In the genomic region with DNA sequence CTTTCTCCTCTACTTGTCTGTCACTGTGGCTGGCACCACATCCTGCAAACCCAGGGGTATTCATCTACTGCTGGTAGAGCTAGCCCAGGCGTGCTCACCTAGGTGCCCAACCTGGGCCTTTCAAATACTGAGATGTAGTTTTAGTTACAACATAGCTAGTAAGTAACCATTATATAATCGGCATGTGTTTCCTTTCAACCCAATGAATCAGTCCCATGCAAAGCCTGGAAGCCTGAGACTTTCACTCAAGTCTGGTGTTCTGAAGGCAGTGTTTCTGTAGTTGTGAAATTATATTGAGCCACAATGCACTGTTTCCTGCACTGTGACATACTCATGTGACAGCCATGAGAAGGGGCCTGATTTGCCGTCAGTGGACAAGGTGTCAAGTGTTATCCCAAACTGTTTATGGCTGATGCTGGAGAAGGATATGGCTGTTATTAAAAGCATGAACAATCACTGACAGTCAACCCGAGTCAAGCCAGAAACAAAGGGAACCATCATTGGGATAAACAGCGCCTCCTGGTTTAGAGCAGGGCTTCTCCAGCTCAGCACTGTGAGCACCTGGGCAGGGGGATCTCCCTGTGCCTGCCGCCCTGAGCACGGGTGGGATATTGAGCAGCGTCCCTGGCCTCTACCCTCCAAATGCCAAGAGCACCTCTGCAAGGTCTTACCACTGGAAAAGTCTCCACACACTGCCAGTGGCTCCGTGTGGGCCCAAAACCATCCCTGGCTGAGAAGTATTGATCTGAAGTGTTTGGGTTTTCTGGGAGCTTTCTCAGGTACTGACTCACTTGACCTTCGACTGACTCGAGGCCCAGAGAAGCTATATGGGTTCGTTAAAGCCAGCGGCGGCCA, we compare ENCODE assay signal across 8 cellular contexts. TPM values are rescaled to one million over a fixed set of nuclear protein-coding genes. Genes with fewer than 3 reads are reported as not detected.
DNase-seq lines count a peak whose midpoint lies in the region; ATAC-seq and TF ChIP-seq lines count a peak whose summit lies in the region.

No MANE protein-coding gene starts in this region.

- DNase-seq in COR-L47 (lab: John Stamatoyannopoulos, UW) (peak; percentile 33), HFF-Myc (ENCODE audit: extremely low read depth, low read depth) (no peak), activated B cell treated with CpG ODN at 0.5 μM for 24 hours (no peak), foreskin fibroblast (peak; percentile 50 to 67), inferior parietal cortex (ENCODE audit: extremely low spot score) (no peak), NCI-H1436 (lab: John Stamatoyannopoulos, UW) (no peak)

- intact Hi-C loops in activated B cell treated with CpG ODN at 0.5 μM for 24 hours (cut with micrococcal nuclease), result loop anchor here (5.0 kb wide), 1 partner anchor 246 kb away; the partner anchor contains the start of gene RPS21

- H3K4me3 ChIP-seq in HFF-Myc (replicated peaks; ENCODE audit: low read depth, low read length), result peak overlapping the region; percentile 77
- peak overlapping the region; percentile 59 to 64 for H3K4me3 ChIP-seq in foreskin fibroblast (ENCODE audit: low read depth in 1 of 2, low read length in 2 of 2)
- peak overlapping the region; percentile 71 for H3K4me3 ChIP-seq in rectal smooth muscle tissue (ENCODE audit: low read length)

- no peaks in the 10 kb centered on the region for H3K27me3 Mint-ChIP-seq in activated B cell treated with CpG ODN at 0.5 μM for 24 hours

- H3K4me1 Mint-ChIP-seq in activated B cell treated with CpG ODN at 0.5 μM for 24 hours, result peaks cover 43% of the 10 kb centered on the region

- peak overlapping the region; percentile 89 for H3K4me3 Mint-ChIP-seq in activated B cell treated with CpG ODN at 0.5 μM for 24 hours

- no peaks in the 10 kb centered on the region for H3K9me3 Mint-ChIP-seq in activated B cell treated with CpG ODN at 0.5 μM for 24 hours

- peaks cover 27% of the 10 kb centered on the region for H3K36me3 ChIP-seq in rectal smooth muscle tissue (ENCODE audit: control insufficient read depth, insufficient read depth, low read length)

- peak overlapping the region; percentile 13 for H3K9ac ChIP-seq in rectal smooth muscle tissue (ENCODE audit: low read length)

- no peak overlapping the region for H3K27ac ChIP-seq in rectal smooth muscle tissue (ENCODE audit: low read depth, low read length)

- POLR2A ChIA-PET in activated B cell treated with CpG ODN at 0.5 μM for 24 hours (lab: Charles Lee), result interaction anchor here (1.3 to 1.9 kb wide), 3 partner anchors 15 to 75 kb away, joined by 3 to 11 read pairs (median 5); partner anchors contain the start of gene LSM14B

- H3K27ac Mint-ChIP-seq in activated B cell treated with CpG ODN at 0.5 μM for 24 hours, result peak overlapping the region; percentile 78

- no peak for ATAC-seq in activated B cell treated with CpG ODN at 0.5 μM for 24 hours (ENCODE audit: low read depth)
- ATAC-seq in GM19351 (IDR thresholded peaks at IDR 0.05; ENCODE audit: unreplicated experiment), result no peak

- peaks cover 50% of the 10 kb centered on the region for H3K36me3 Mint-ChIP-seq in activated B cell treated with CpG ODN at 0.5 μM for 24 hours (ENCODE audit: low read depth)

- peaks cover 18% of the 10 kb centered on the region for H3K4me1 ChIP-seq in rectal smooth muscle tissue (ENCODE audit: control insufficient read depth, insufficient read depth, low read length)

- CTCF ChIA-PET in activated B cell treated with CpG ODN at 0.5 μM for 24 hours (lab: Charles Lee), result interaction anchor here (0.6 kb wide), 1 partner anchor 73 kb away, joined by 3 read pairs; no protein-coding TSS in a partner anchor

- TF ChIP-seq CTCF in HFF-Myc (IDR thresholded peaks at IDR 0.05; ENCODE audit: low read depth, low read length, missing control alignments) (peak; percentile 34), activated B cell treated with CpG ODN at 0.5 μM for 24 hours (IDR thresholded peaks at IDR 0.05) (no peak), foreskin fibroblast (IDR thresholded peaks at IDR 0.05; ENCODE audit: low read depth, low read length) (peak; percentile 37)

- no peaks in the 10 kb centered on the region for H3K27me3 ChIP-seq in rectal smooth muscle tissue (ENCODE audit: control insufficient read depth, insufficient read depth, low read length)

RNA-seq across cellular contexts. Expression of gene PSMA7, which starts 1.6 kb away (rescaled TPM):
- total RNA-seq in activated B cell treated with CpG ODN at 0.5 μM for 24 hours, result 241 and 260 TPM in 2 replicates

RNA-seq across cellular contexts. Expression of gene SS18L1, which starts 1.9 kb away (rescaled TPM):
- 9.0 and 9.1 TPM in 2 replicates for total RNA-seq in activated B cell treated with CpG ODN at 0.5 μM for 24 hours

RNA-seq across cellular contexts. Expression of gene LSM14B, which starts 19.3 kb away (rescaled TPM):
- 35.4 and 36.4 TPM in 2 replicates for total RNA-seq in activated B cell treated with CpG ODN at 0.5 μM for 24 hours

RNA-seq across cellular contexts. Expression of gene MTG2, which starts 41.2 kb away (rescaled TPM):
- 40.8 and 46.8 TPM in 2 replicates for total RNA-seq in activated B cell treated with CpG ODN at 0.5 μM for 24 hours

Comparison
In these comparisons a context has a peak if more than half of its experiments do, and no peak if none do; other contexts are left out.
1. DNase-seq: peak in COR-L47 (single experiment) and foreskin fibroblast (2 of 2); none in HFF-Myc (single experiment), activated B cell treated with CpG ODN at 0.5 μM for 24 hours (single experiment), inferior parietal cortex (single experiment) and NCI-H1436 (single experiment).
2. Peak in every context shown above with its lines, with median percentiles within 50 percentile points of each other: H3K4me3 ChIP-seq.